In genomic region chr11:20110908-20111669, GRCh38 we compare ENCODE assay signal across 8 cellular contexts. TPM values are rescaled to one million over a fixed set of nuclear protein-coding genes. Genes with fewer than 3 reads are reported as not detected.
DNase-seq lines count a peak whose midpoint lies in the region; ATAC-seq and TF ChIP-seq lines count a peak whose summit lies in the region.

No MANE protein-coding gene starts in this region.

- no peaks in the 10 kb centered on the region for H3K36me3 ChIP-seq in ovary

- H3K27me3 Mint-ChIP-seq in CD14-positive monocyte (ENCODE audit: low read depth in 3 of 3): peaks cover 3 to 5% (median 4%) of the 10 kb centered on the region in 3 donors

- no peaks in the 10 kb centered on the region for H3K27me3 ChIP-seq in ovary

- ATAC-seq in GM18907 (IDR thresholded peaks at IDR 0.05; ENCODE audit: unreplicated experiment) (peak; percentile 86), HG03108 (IDR thresholded peaks at IDR 0.05; ENCODE audit: unreplicated experiment) (peak; percentile 76), HG03196 (IDR thresholded peaks at IDR 0.05; ENCODE audit: unreplicated experiment) (no peak)

- no peak overlapping the region for H3K4me3 Mint-ChIP-seq in CD14-positive monocyte

- no peaks in the 10 kb centered on the region for H3K9me3 Mint-ChIP-seq in CD14-positive monocyte

- H3K4me3 ChIP-seq in fibroblast of pulmonary artery (replicated peaks; ENCODE audit: low read depth, low read length): no peak overlapping the region
- no peak overlapping the region for H3K4me3 ChIP-seq in ovary

- WGBS in ovary, 3 donors: 28 to 38% (median 36%) methylated on average over 8 of the region's 8 CpGs

- H3K27ac ChIP-seq in ovary: peak overlapping the region in 1 of 2 donors; percentile 84

- DNase-seq in CD14-positive monocyte (ENCODE audit: low spot score): no peak
- DNase-seq in NCI-H2196 treated with DMSO at 0.1 percent for 48 hours (lab: John Stamatoyannopoulos, UW; ENCODE audit: unreplicated experiment): peak; percentile 68
- DNase-seq in activated CD8-positive, alpha-beta memory T cell treated with anti-CD3 and anti-CD28 coated beads for 48 hours (ENCODE audit: low read depth in 2 of 3, low spot score in 2 of 3): peak in 2 of 3 experiments; percentile 16 to 17
- peak; percentile 60 for DNase-seq in fibroblast of pulmonary artery (ENCODE audit: low read depth)
- peak in 3 of 5 donors; percentile 38 to 45 (median 44) for DNase-seq in ovary

- H3K27ac Mint-ChIP-seq in CD14-positive monocyte: peak overlapping the region in 2 of 7 donors; percentile 5 to 13

- H3K4me1 Mint-ChIP-seq in CD14-positive monocyte: peaks cover 13% of the 10 kb centered on the region

- intact Hi-C loops in CD14-positive monocyte (cut with micrococcal nuclease): no loop called here
- intact Hi-C loops in ovary (cut with DNase I): loop anchor here in 1 of 4 donors (5.0 kb wide), 1 partner anchor 159 kb away; no protein-coding TSS in a partner anchor

- peak; percentile 95 for TF ChIP-seq CTCF in CD14-positive monocyte (IDR thresholded peaks at IDR 0.05)
- TF ChIP-seq CTCF in fibroblast of pulmonary artery (IDR thresholded peaks at IDR 0.05; ENCODE audit: low read length, missing control alignments): peak; percentile 94
- TF ChIP-seq CTCF in ovary (IDR thresholded peaks at IDR 0.05): peak; percentile 45 to 54 (median 54)

- TF ChIP-seq POLR2A in ovary (IDR thresholded peaks at IDR 0.05): no peak

- no peaks in the 10 kb centered on the region for H3K36me3 Mint-ChIP-seq in CD14-positive monocyte

- no peak for TF ChIP-seq EP300 in ovary (IDR thresholded peaks at IDR 0.05)

- H3K9me3 ChIP-seq in ovary: no peaks in the 10 kb centered on the region

- H3K4me1 ChIP-seq in ovary (ENCODE audit: insufficient read depth): peaks cover 4% of the 10 kb centered on the region

RNA-seq across cellular contexts. Expression of gene DBX1, which starts 49.2 kb away (rescaled TPM):
- polyA plus RNA-seq in CD14-positive monocyte: not detected
- total RNA-seq in ovary: not detected
- not detected for polyA plus RNA-seq in ovary
